ENCODE assay signal across 10 cellular contexts in the genomic region with DNA sequence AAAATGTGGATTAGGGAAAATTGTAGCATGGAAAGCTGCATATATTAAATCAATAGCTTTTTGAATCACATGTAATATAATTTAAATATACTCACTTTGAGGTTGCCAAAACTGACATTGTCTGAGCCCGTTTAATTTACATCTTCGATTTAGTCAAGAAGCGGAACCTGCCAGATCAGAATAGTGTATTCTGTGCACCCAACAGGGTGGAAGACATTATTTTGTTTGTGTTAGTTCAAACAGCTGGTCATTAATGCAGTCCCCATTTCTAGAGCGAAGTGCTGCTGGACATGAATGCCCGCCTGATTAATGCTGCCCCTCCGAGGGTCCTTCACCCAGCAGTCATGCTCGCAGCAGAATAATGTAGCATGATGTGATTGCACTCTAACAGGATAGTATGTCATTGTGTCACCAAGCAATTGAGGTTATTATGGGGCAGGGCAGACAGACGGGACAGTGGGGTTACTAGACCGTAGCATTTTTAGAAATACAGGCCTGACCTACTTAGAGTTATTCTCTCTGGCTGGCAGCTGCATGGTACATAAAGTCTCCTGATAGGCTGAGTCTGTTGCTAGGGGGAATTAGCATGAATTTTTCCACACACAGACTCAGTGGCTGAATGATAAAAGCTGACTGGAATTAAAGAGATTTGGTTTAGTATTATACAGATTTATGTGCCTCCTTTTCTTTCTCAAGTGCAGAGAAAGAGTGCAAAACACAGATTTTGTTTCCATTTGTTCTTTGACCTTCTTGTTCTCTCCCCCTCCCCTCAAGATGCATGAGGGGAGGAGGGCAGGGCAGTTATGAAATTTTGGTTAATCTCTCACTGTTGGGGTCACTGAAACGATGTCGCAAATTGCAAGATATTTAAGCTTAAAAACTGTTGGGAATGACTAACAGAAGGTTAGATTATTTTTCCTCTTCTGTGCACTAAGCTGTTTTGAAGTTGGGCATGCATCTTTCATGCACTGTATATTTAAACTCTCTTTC.
DNase-seq lines count a peak whose midpoint lies in the region; ATAC-seq, FAIRE-seq and TF ChIP-seq lines count a peak whose summit lies in the region.
"Had no signal": no experiment of that assay in that cellular context is flagged by ENCODE, and none has a peak within 500 bp of the region (broad histone marks: within the 10 kb centered on the region; RNA-seq: fewer than 3 reads in every experiment).

No MANE protein-coding gene starts in this region.

- H4K20me1 ChIP-seq in GM12878 (ENCODE audit: control insufficient read depth, insufficient read depth) = no peaks in the 10 kb centered on the region

- no peak for TF ChIP-seq POLR2A in GM12878 (IDR thresholded peaks at IDR 0.05; ENCODE audit: low read depth, low read length)

- H3K79me2 ChIP-seq in GM12878 (ENCODE audit: control insufficient read depth, insufficient read depth, low read length) = no peaks in the 10 kb centered on the region

- intact Hi-C loops in GM12878 (cut with micrococcal nuclease; ENCODE audit: unreplicated experiment) = loop anchor here (5.0 kb wide), 1 partner anchor 552 kb away; no protein-coding TSS in a partner anchor
- intact Hi-C loops in lower lobe of right lung (cut with DNase I) = no loop called here

- no peak overlapping the region for H3K4me2 ChIP-seq in GM12878 (ENCODE audit: control insufficient read depth, insufficient read depth)

- SMC1A ChIA-PET in GM12878 (lab: Charles Lee; ENCODE audit: uncharacterized antibody, unreplicated experiment) = interaction anchor here (0.8 to 2.2 kb wide), 3 partner anchors 11 to 553 kb away, joined by 3 to 6 read pairs (median 3); no protein-coding TSS in a partner anchor

- no TSS peak for BruUV-seq in GM12878 (replicated peaks; lab: Mats Ljungman, UMichigan)

- 71% methylated on average over 11 of the region's 11 CpGs for WGBS in GM12878 (ENCODE audit: insufficient coverage, insufficient replicate concordance, low lambda C conversion rate, missing lambda C conversion rate)

- FAIRE-seq in GM12878 (lab: Jason Lieb, UNC) = no peak
- no peak for FAIRE-seq in GM19239 (lab: Jason Lieb, UNC)

- CTCF ChIA-PET in GM12878 (lab: Yijun Ruan, JAX) = interaction anchor here (0.5 to 1.3 kb wide), 2 partner anchors 9 to 844 kb away, joined by 3 read pairs; no protein-coding TSS in a partner anchor

- H3K27me3 ChIP-seq in GM12878 (replicated peaks in 1 of 2; ENCODE audit: control insufficient read depth in 2 of 2, insufficient read depth in 2 of 2, low read length in 1 of 2) (no peaks in the 10 kb centered on the region), lower lobe of right lung (ENCODE audit: low read depth) (no peaks in the 10 kb centered on the region)

- H3K4me1 ChIP-seq in GM12878 (ENCODE audit: control insufficient read depth, insufficient read depth, low read length) (no peaks in the 10 kb centered on the region; the same call in 1 of the 2 replicates), lower lobe of right lung (peaks cover 33% of the 10 kb centered on the region)

- RAD21 ChIA-PET in GM12878 (lab: Charles Lee; ENCODE audit: unreplicated experiment) = no interaction called here

- no peak for TF ChIP-seq CTCF in GM12878 (IDR thresholded peaks at IDR 0.05 in 2 of 3, conservative IDR thresholded peaks at IDR 0.05 in 1 of 3; ENCODE audit: control insufficient read depth in 2 of 3, extremely low read depth in 1 of 3, insufficient read depth in 1 of 3, low read depth in 3 of 3, low read length in 3 of 3)
- no peak for TF ChIP-seq CTCF in lower lobe of right lung (IDR thresholded peaks at IDR 0.05)

- H3K9me3 ChIP-seq in GM12878 (replicated peaks; ENCODE audit: control insufficient read depth, insufficient read depth, low read length) (no peaks in the 10 kb centered on the region), lower lobe of right lung (no peaks in the 10 kb centered on the region)

- no peaks in the 10 kb centered on the region for H3K36me3 ChIP-seq in GM12878 (ENCODE audit: control insufficient read depth in 2 of 2, insufficient read depth in 2 of 2, low read length in 1 of 2)
- no peaks in the 10 kb centered on the region for H3K36me3 ChIP-seq in lower lobe of right lung

- ATAC-seq in GM12878 (peak; percentile 55; the same call in 2 of the 3 replicates), lower lobe of right lung (peak; percentile 26 to 54), GM18907 (IDR thresholded peaks at IDR 0.05; ENCODE audit: unreplicated experiment) (no peak), GM18519 (IDR thresholded peaks at IDR 0.05; ENCODE audit: low FRiP score, unreplicated experiment) (no peak)
- ATAC-seq: natural killer cell treated with Interleukin-12 subunit alpha and Interleukin-12 subunit beta and Interleukin-15 and Interleukin-18, amount 100 ng/mL, for 72 hours had no signal

- H3K4me3 ChIP-seq in GM12878 (no peak overlapping the region), lower lobe of right lung (no peak overlapping the region)

- TF ChIP-seq RAD21 in GM12878 (IDR thresholded peaks at IDR 0.05; ENCODE audit: insufficient read depth, low read depth, low read length) = no peak

- H3K27ac ChIP-seq in GM12878 (ENCODE audit: control insufficient read depth, insufficient read depth) (no peak overlapping the region), lower lobe of right lung (no peak overlapping the region)

- DNase-seq in AG08396 (ENCODE audit: low spot score) (peak; percentile 43), NCI-H1436 (lab: John Stamatoyannopoulos, UW) (peak; percentile 61), GM12878 (ENCODE audit: low read depth, low spot score) (no peak), lower lobe of right lung (no peak), GM19238 (ENCODE audit: insufficient read length, low spot score) (no peak), GM19239 (ENCODE audit: insufficient read length, low spot score) (no peak)
- DNase-seq: CD4-positive, CD25-positive, alpha-beta regulatory T cell had no signal

- no peak overlapping the region for H3K9ac ChIP-seq in GM12878 (ENCODE audit: control insufficient read depth, insufficient read depth, low read length)

- H2AFZ ChIP-seq in GM12878 (ENCODE audit: control insufficient read depth, low read depth, low read length) = no peak overlapping the region

- in situ Hi-C loops in GM12878 (cut with MboI) = no loop called here

- POLR2A ChIA-PET in GM12878 (lab: Charles Lee) = interaction anchor here (0.9 kb wide), 1 partner anchor 185 kb away, joined by 3 read pairs; no protein-coding TSS in a partner anchor

- no peak for TF ChIP-seq EP300 in GM12878 (IDR thresholded peaks at IDR 0.05; ENCODE audit: borderline replicate concordance in 1 of 2, control insufficient read depth in 1 of 2, low read depth in 2 of 2, low read length in 2 of 2)

TF ChIP-seq in GM12878, 131 proteins besides CTCF, POLR2A, EP300 and RAD21:
- TF ChIP-seq, protein P1, sequence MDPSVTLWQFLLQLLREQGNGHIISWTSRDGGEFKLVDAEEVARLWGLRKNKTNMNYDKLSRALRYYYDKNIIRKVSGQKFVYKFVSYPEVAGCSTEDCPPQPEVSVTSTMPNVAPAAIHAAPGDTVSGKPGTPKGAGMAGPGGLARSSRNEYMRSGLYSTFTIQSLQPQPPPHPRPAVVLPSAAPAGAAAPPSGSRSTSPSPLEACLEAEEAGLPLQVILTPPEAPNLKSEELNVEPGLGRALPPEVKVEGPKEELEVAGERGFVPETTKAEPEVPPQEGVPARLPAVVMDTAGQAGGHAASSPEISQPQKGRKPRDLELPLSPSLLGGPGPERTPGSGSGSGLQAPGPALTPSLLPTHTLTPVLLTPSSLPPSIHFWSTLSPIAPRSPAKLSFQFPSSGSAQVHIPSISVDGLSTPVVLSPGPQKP (IDR thresholded peaks at IDR 0.05; ENCODE audit: low read depth, low read length) = no peak
- TF ChIP-seq RFX5 (IDR thresholded peaks at IDR 0.05; ENCODE audit: low read depth, low read length) = peak; percentile 58; the same call in 1 of the 2 replicates
- TF ChIP-seq, protein P2, sequence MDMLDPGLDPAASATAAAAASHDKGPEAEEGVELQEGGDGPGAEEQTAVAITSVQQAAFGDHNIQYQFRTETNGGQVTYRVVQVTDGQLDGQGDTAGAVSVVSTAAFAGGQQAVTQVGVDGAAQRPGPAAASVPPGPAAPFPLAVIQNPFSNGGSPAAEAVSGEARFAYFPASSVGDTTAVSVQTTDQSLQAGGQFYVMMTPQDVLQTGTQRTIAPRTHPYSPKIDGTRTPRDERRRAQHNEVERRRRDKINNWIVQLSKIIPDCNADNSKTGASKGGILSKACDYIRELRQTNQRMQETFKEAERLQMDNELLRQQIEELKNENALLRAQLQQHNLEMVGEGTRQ (IDR thresholded peaks at IDR 0.05; ENCODE audit: borderline replicate concordance, low read depth, low read length) = no peak
- TF ChIP-seq ZNF24 (IDR thresholded peaks at IDR 0.05) = no peak
- TF ChIP-seq RUNX3 (IDR thresholded peaks at IDR 0.05; ENCODE audit: low read length) = 0 out of 2 replicates have a peak, but pooled peaks have one; percentile 5

Comparison
In these comparisons a context has a peak if more than half of its experiments do, and no peak if none do; other contexts are left out.
1. DNase-seq: peak in AG08396 (single experiment) and NCI-H1436 (single experiment); none in GM12878 (single experiment), lower lobe of right lung (single experiment), GM19238 (single experiment) and GM19239 (single experiment).
2. ATAC-seq: peak in GM12878 (single experiment) and lower lobe of right lung (2 of 2); none in GM18907 (single experiment) and GM18519 (single experiment).